ENCODE assay signal across 34 cellular contexts in the genomic region with DNA sequence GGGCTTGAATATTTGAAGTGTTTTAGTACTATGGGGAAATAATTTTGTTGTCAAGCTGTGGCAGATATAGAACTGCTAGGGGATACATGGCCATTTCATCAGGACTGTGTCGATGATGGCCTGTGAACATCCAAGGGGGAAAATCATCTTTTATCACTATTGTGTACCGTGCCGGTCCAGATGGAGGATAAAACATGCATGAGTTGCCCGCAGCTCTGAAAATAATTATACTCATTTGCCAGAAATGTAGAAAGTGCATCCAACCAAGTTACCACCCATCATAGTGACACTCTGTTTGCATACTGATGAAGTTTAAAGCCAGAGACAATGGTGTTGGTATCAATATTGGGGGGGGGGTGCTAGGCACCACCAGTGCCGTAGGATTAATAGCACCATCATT.
"Had no signal": no experiment of that assay in that cellular context is flagged by ENCODE, and none has a peak within 500 bp of the region (broad histone marks: within the 10 kb centered on the region; RNA-seq: fewer than 3 reads in every experiment).

No MANE protein-coding gene starts in this region.

- H3K4me3 Mint-ChIP-seq: activated CD4-positive, alpha-beta memory T cell treated with anti-CD3 and anti-CD28 coated beads, Interleukin-2, amount 10 ng/mL, durations not matched to agents 7 days and 5 days; activated CD8-positive, alpha-beta memory T cell treated with anti-CD3 and anti-CD28 coated beads, Interleukin-2, amount 10 ng/mL, durations not matched to agents 7 days and 5 days; activated naive CD8-positive, alpha-beta T cell treated with anti-CD3 and anti-CD28 coated beads for 36 hours had no signal

- H3K9me3 ChIP-seq: breast epithelium, MG63, Peyer's patch had no signal

- DNase-seq: activated CD4-positive, alpha-beta memory T cell treated with anti-CD3 and anti-CD28 coated beads, Interleukin-2, amount 10 ng/mL, durations not matched to agents 7 days and 5 days; activated CD4-positive, alpha-beta T cell treated with anti-CD3 and anti-CD28 coated beads for 1 hour; activated CD4-positive, alpha-beta T cell treated with anti-CD3 and anti-CD28 coated beads for 48 hours; activated CD4-positive, CD25-positive, alpha-beta regulatory T cell; activated CD8-positive, alpha-beta memory T cell treated with anti-CD3 and anti-CD28 coated beads for 24 hours; activated CD8-positive, alpha-beta memory T cell treated with anti-CD3 and anti-CD28 coated beads, Interleukin-2, amount 10 ng/mL, durations not matched to agents 7 days and 5 days; activated CD8-positive, alpha-beta memory T cell treated with anti-CD3 and anti-CD28 coated beads, Interleukin-2, amount 50 U/mL, for 48 hours; activated effector memory CD4-positive, alpha-beta T cell treated with Interleukin-2 at 50 U/mL for 16 hours; activated naive CD4-positive, alpha-beta T cell treated with anti-CD3 and anti-CD28 coated beads, Interleukin-2, amount 50 U/mL, for 16 hours; activated naive CD8-positive, alpha-beta T cell treated with anti-CD3 and anti-CD28 coated beads for 36 hours; activated T-cell treated with anti-CD3 and anti-CD28 coated beads, Interleukin-2, amount 50 U/mL, for 48 hours; amniotic stem cell; aorta; Kasumi-1; KG1; MG63; MV-4-11; NCI-H1092; NCI-H1436 treated with DMSO at 0.1 percent for 48 hours; NCI-H187 treated with DMSO at 0.1 percent for 48 hours; NCI-H2081; NCI-H2171 treated with DMSO at 0.1 percent for 48 hours; NCI-H446 treated with DMSO at 0.1 percent for 48 hours; NCI-H524; PC-3; Peyer's patch; SIG-M5; SW 1271; T-helper 1 cell; T-helper 2 cell; T-helper 9 cell; WERI-Rb-1 had no signal

- H3K36me3 Mint-ChIP-seq: activated CD8-positive, alpha-beta memory T cell treated with anti-CD3 and anti-CD28 coated beads, Interleukin-2, amount 10 ng/mL, durations not matched to agents 7 days and 5 days; activated naive CD8-positive, alpha-beta T cell treated with anti-CD3 and anti-CD28 coated beads for 36 hours had no signal

- H3K27ac Mint-ChIP-seq: activated CD4-positive, alpha-beta memory T cell treated with anti-CD3 and anti-CD28 coated beads, Interleukin-2, amount 10 ng/mL, durations not matched to agents 7 days and 5 days; activated CD8-positive, alpha-beta memory T cell treated with anti-CD3 and anti-CD28 coated beads, Interleukin-2, amount 10 ng/mL, durations not matched to agents 7 days and 5 days; activated naive CD8-positive, alpha-beta T cell treated with anti-CD3 and anti-CD28 coated beads for 36 hours had no signal

- H3K4me3 ChIP-seq: breast epithelium, MG63, Peyer's patch had no signal

- H3K36me3 ChIP-seq: breast epithelium, MG63, Peyer's patch, WERI-Rb-1 had no signal

- H3K4me1 Mint-ChIP-seq: activated CD4-positive, alpha-beta memory T cell treated with anti-CD3 and anti-CD28 coated beads, Interleukin-2, amount 10 ng/mL, durations not matched to agents 7 days and 5 days; activated CD8-positive, alpha-beta memory T cell treated with anti-CD3 and anti-CD28 coated beads, Interleukin-2, amount 10 ng/mL, durations not matched to agents 7 days and 5 days; activated naive CD8-positive, alpha-beta T cell treated with anti-CD3 and anti-CD28 coated beads for 36 hours had no signal

- H3K9me3 Mint-ChIP-seq: activated CD4-positive, alpha-beta memory T cell treated with anti-CD3 and anti-CD28 coated beads, Interleukin-2, amount 10 ng/mL, durations not matched to agents 7 days and 5 days; activated naive CD8-positive, alpha-beta T cell treated with anti-CD3 and anti-CD28 coated beads for 36 hours had no signal

- H3K27ac ChIP-seq: breast epithelium, Peyer's patch, RWPE1, WERI-Rb-1 had no signal
